8 cellular contexts compared by ENCODE assay signal in the genomic region with DNA sequence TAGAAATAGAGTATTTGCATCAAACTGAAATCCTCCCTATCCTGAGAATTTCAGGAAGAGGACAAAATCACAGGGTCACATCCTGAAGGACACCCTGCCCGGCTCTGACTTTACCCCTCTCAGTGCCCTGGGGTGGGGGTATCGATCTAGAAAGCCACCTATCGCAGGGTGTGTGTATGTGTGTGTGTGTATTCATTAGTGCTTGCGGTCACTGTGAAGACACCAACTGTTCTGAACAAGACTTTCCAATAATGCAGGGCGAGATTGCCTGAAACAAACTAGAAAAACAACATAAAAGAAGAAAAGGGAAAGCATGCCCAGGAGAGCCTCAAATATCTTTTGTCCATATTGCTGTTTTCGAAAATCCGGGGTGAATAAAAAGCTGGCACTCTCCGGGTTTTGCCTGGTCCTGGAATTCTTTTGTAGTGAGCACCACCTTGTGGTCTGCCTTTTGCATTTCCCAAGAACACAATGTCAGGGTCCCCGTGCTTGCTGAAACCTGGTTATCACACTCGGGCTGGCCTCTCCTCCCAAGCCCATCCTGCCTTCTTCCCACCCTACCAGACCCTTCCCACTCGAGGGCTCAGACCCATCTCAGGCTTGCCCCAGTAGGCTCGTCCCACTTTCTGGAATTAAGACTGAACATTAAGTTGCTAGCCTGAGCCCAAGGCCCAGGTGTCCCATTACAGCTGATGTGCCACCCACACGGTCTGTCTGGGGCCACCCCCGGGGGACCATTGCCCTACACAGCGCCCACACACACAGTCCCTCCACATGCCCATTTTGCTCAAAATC. TPM values are rescaled to one million over a fixed set of nuclear protein-coding genes. Genes with fewer than 3 reads are reported as not detected.
DNase-seq lines count a peak whose midpoint lies in the region; ATAC-seq, FAIRE-seq and TF ChIP-seq lines count a peak whose summit lies in the region.

No MANE protein-coding gene starts in this region.

- no peaks in the 10 kb centered on the region for H3K36me3 ChIP-seq in BJ (ENCODE audit: control insufficient read depth, insufficient read depth, low read length)
- no peaks in the 10 kb centered on the region for H3K36me3 ChIP-seq in K562 (ENCODE audit: control insufficient read depth, insufficient read depth, low read length)
- H3K36me3 ChIP-seq in small intestine (ENCODE audit: control insufficient read depth in 2 of 2, insufficient read depth in 2 of 2, low read length in 2 of 2): no peaks in the 10 kb centered on the region

- H3K4me3 ChIP-seq in BJ (ENCODE audit: low read depth, low read length) (no peak overlapping the region), K562 (no peak overlapping the region), small intestine (ENCODE audit: low read depth in 1 of 2, low read length in 2 of 2) (no peak overlapping the region)

- in situ Hi-C loops in K562 (cut with MboI): loop anchor here (25.0 kb wide), 1 partner anchor 548 kb away; a partner anchor contains a TSS

- no peak for TF ChIP-seq EP300 in K562 (IDR thresholded peaks at IDR 0.05; ENCODE audit: low read length)

- H4K20me1 ChIP-seq in K562 (replicated peaks; ENCODE audit: control insufficient read depth, insufficient read depth, low read length): no peaks in the 10 kb centered on the region; the same call in 1 of the 2 replicates

- H3K4me1 ChIP-seq in K562 (replicated peaks in 1 of 2; ENCODE audit: control insufficient read depth in 2 of 2, insufficient read depth in 2 of 2, low read length in 2 of 2) (no peaks in the 10 kb centered on the region), small intestine (ENCODE audit: control insufficient read depth in 2 of 2, insufficient read depth in 1 of 2, low read depth in 1 of 2, low read length in 1 of 2) (no peaks in the 10 kb centered on the region)

- no peak overlapping the region for H3K4me2 ChIP-seq in K562 (ENCODE audit: insufficient read depth, low read length)

- POLR2A ChIA-PET in BJ (lab: Charles Lee): no interaction called here
- POLR2A ChIA-PET in K562 (lab: Yijun Ruan, JAX): no interaction called here

- no peak overlapping the region for H2AFZ ChIP-seq in K562 (ENCODE audit: low read depth, low read length)

- CTCF ChIA-PET in BJ (lab: Yijun Ruan, JAX) (interaction anchor here (1.1 to 8.8 kb wide), 18 partner anchors 12 to 751 kb away, joined by 3 to 91 read pairs (median 4); a partner anchor contains a TSS), K562 (lab: Yijun Ruan, JAX; ENCODE audit: low intra/inter-chr PET ratio) (no interaction called here)

- 1% methylated on average over 12 of the region's 15 CpGs for WGBS in K562 (ENCODE audit: insufficient coverage, low coverage, missing lambda C conversion rate)
- WGBS in small intestine, 3 donors: 24 to 31% (median 25%) methylated on average over 15 of the region's 15 CpGs

- peaks cover 2% of the 10 kb centered on the region for H3K9me1 ChIP-seq in K562 (ENCODE audit: control insufficient read depth, insufficient read depth, low read length)

- peak; percentile 53 to 63 for TF ChIP-seq RAD21 in K562 (CRISPR knock-in tag; conservative IDR thresholded peaks at IDR 0.05 in 1 of 2, IDR thresholded peaks at IDR 0.05 in 1 of 2)

- H3K27ac ChIP-seq in K562 (ENCODE audit: extremely low read depth, low read depth, low read length) (no peak overlapping the region), small intestine (ENCODE audit: low read depth in 1 of 2, low read length in 1 of 2) (no peak overlapping the region)

- TF ChIP-seq CTCF in BJ (IDR thresholded peaks at IDR 0.05; ENCODE audit: insufficient read depth, low read depth, low read length): peak; percentile 72
- TF ChIP-seq CTCF in GM20000 (IDR thresholded peaks at IDR 0.05; ENCODE audit: extremely low read depth, missing control alignments): peak; percentile 45
- TF ChIP-seq CTCF in K562 (IDR thresholded peaks at IDR 0.05 in 2 of 3, conservative IDR thresholded peaks at IDR 0.05 in 1 of 3; ENCODE audit: insufficient read depth in 2 of 3, low read depth in 1 of 3, low read length in 3 of 3): peak; percentile 41 to 63 (median 47); a peak in 5 of 6 replicates

- no TSS peak for BruUV-seq in K562 (replicated peaks; lab: Mats Ljungman, UMichigan)

- H3K9me3 ChIP-seq in K562 (replicated peaks; ENCODE audit: control insufficient read depth, insufficient read depth, low read depth, low read length) (no peaks in the 10 kb centered on the region), small intestine (ENCODE audit: control insufficient read depth, low read depth) (no peaks in the 10 kb centered on the region)

- intact Hi-C loops in K562 (cut with micrococcal nuclease): no loop called here

- no peak overlapping the region for H3K9ac ChIP-seq in K562 (ENCODE audit: insufficient read depth in 1 of 2, low read depth in 2 of 2, low read length in 2 of 2)

- H3K27me3 ChIP-seq in BJ (ENCODE audit: control insufficient read depth, insufficient read depth, low read length) (no peaks in the 10 kb centered on the region; the same call in 1 of the 2 replicates), K562 (ENCODE audit: control insufficient read depth in 2 of 2, insufficient read depth in 2 of 2, low read length in 2 of 2) (peaks cover 0 to 41% of the 10 kb centered on the region in 2 experiments; a peak in 4 of 5 replicates), small intestine (ENCODE audit: control insufficient read depth in 2 of 2, insufficient read depth in 2 of 2, low read length in 2 of 2) (no peaks in the 10 kb centered on the region)

- DNase-seq in BJ (ENCODE audit: low read depth) (peak; percentile 5), GM20000 (ENCODE audit: low spot score) (peak; percentile 49), NCI-H510A (lab: John Stamatoyannopoulos, UW) (peak; percentile 29), K562 (ENCODE audit: extremely low read depth in 1 of 4, low spot score in 3 of 4) (peak; percentile 16 to 47 (median 24)), iPS DF 19.7 (ENCODE audit: low read depth, low spot score) (peak; percentile 56), small intestine (peak; percentile 62)

- H3K79me2 ChIP-seq in K562 (ENCODE audit: control insufficient read depth, insufficient read depth, low read length): no peaks in the 10 kb centered on the region

- no peak for TF ChIP-seq POLR2A in K562 (conservative IDR thresholded peaks at IDR 0.05)

- peak; percentile 82 for FAIRE-seq in K562 (lab: Jason Lieb, UNC)
- no peak for FAIRE-seq in small intestine (lab: Jason Lieb, UNC)

- ATAC-seq in K562: peak; percentile 81
- no peak for ATAC-seq in GM18517 (IDR thresholded peaks at IDR 0.05; ENCODE audit: unreplicated experiment)
- no peak for ATAC-seq in HG03045 (IDR thresholded peaks at IDR 0.05; ENCODE audit: unreplicated experiment)

TF ChIP-seq in K562, 482 proteins besides CTCF, POLR2A, EP300 and RAD21:
- no peak for TF ChIP-seq THRAP3 (IDR thresholded peaks at IDR 0.05; ENCODE audit: borderline replicate concordance)
- TF ChIP-seq POLR3A (IDR thresholded peaks at IDR 0.05; ENCODE audit: borderline replicate concordance, extremely low read depth, insufficient read depth, insufficient read length): no peak
- peak; percentile 39; the same call in 1 of the 2 replicates for TF ChIP-seq SMC3 (conservative IDR thresholded peaks at IDR 0.05; ENCODE audit: insufficient read depth, low read depth, low read length)

RNA-seq across cellular contexts. Expression of a gene that starts 25.0 kb away (rescaled TPM):
- 55.8 and 98.0 TPM in 2 replicates for polyA plus RNA-seq in BJ (2011; rRNA removed)
- polyA minus RNA-seq in BJ (2011; rRNA and poly(A)+ RNA removed): 11.6 and 16.5 TPM in 2 replicates
- 11.4 and 23.7 TPM in 2 replicates for total RNA-seq in K562 (2011; cell fraction: chromatin; rRNA removed; ENCODE audit: low replicate concordance)
- 7.7 and 8.7 TPM in 2 replicates for total RNA-seq in K562 (2011; cell fraction: nucleolus; rRNA removed)
- 14.3 and 22.3 TPM in 2 replicates for total RNA-seq in K562 (2011; cell fraction: nucleoplasm; rRNA removed)
- total RNA-seq in K562 (2014; rRNA removed): 52.5 and 58.9 TPM in 2 replicates
- 35.0 and 40.4 TPM in 2 replicates for total RNA-seq in K562 (2014; rRNA removed; fragmentation: Illumina TruSeq; extraction: Trizol)
- 32.3 and 38.7 TPM in 2 replicates for total RNA-seq in K562 (2015; rRNA removed; fragmentation: Illumina TruSeq; extraction: Trizol)
- 28.2 and 30.0 TPM in 2 replicates for total RNA-seq in K562 (2021)
- 56.0 and 72.8 TPM in 2 replicates for polyA plus RNA-seq in K562 (2011; rRNA removed)
- 21.4 and 48.1 TPM in 2 replicates for polyA plus RNA-seq in K562 (2011; cell fraction: cytosol; rRNA removed)
- 25.9 and 33.8 TPM in 2 replicates for polyA plus RNA-seq in K562 (2011; cell fraction: nucleus; rRNA removed)
- polyA plus RNA-seq in K562 (2012): 21.1 and 21.8 TPM in 2 replicates
- polyA plus RNA-seq in K562 (2014; fragmentation: Illumina TruSeq; extraction: Trizol): 35.3 and 46.0 TPM in 2 replicates
- 10 to 100 TPM; 72.8 to 97.3 TPM for polyA plus RNA-seq in K562 (2014; fragmentation: Nextera tagmentation; extraction: Ambion mirVana)
- polyA plus RNA-seq in K562 (2014; rRNA removed): 59.4 and 82.9 TPM in 2 replicates
- 25.3 and 26.2 TPM in 2 replicates for polyA minus RNA-seq in K562 (2011; rRNA and poly(A)+ RNA removed)
- 13.5 and 13.8 TPM in 2 replicates for polyA minus RNA-seq in K562 (2011; cell fraction: cytosol; rRNA and poly(A)+ RNA removed)
- 9.8 and 16.6 TPM in 2 replicates for polyA minus RNA-seq in K562 (2011; cell fraction: nucleus; rRNA and poly(A)+ RNA removed)
- polyA plus RNA-seq in small intestine: 10 to 100 TPM; 18.9 to 32.1 (median 21.9) TPM

Comparison
In these comparisons a context has a peak if more than half of its experiments do, and no peak if none do; other contexts are left out.
1. DNase-seq: peak in every context shown above with its lines; median percentile 62 in small intestine; 56 in iPS DF 19.7; 49 in GM20000; 29 in NCI-H510A; 24 in K562; 5 in BJ.